Comparison of ENCODE assay signal across 19 cellular contexts in genomic region chr11:76455331-76455730, GRCh38. TPM values are rescaled to one million over a fixed set of nuclear protein-coding genes. Genes with fewer than 3 reads are reported as not detected.
A peak's percentile ranks its signal among the peaks of the same experiment; 100 is the strongest.
DNase-seq lines count a peak whose midpoint lies in the region; ATAC-seq and TF ChIP-seq lines count a peak whose summit lies in the region.
"Had no signal": no experiment of that assay in that cellular context is flagged by ENCODE, and none has a peak within 500 bp of the region (broad histone marks: within the 10 kb centered on the region; RNA-seq: fewer than 3 reads in every experiment).

No MANE protein-coding gene starts in this region.

- H3K4me3 ChIP-seq in SK-N-MC (no peak overlapping the region), hepatocyte (no peak overlapping the region)
- H3K4me3 ChIP-seq: lung had no signal

- 36% methylated on average over 2 of the region's 2 CpGs for WGBS in hepatocyte (ENCODE audit: low lambda C conversion rate, missing lambda C conversion rate)

- H3K27ac ChIP-seq in SK-N-MC (0 out of 2 replicates have a peak overlapping the region, but pooled peaks have one; percentile 4), hepatocyte (peak overlapping the region; percentile 43)

- no peak for DNase-seq in SK-N-MC (ENCODE audit: low read depth, low spot score)
- DNase-seq in hepatocyte (ENCODE audit: low spot score): no peak
- DNase-seq in mesothelial cell of epicardium (ENCODE audit: low spot score in 2 of 2, unreplicated experiment in 2 of 2): no peak
- no peak for DNase-seq in activated CD4-positive, alpha-beta T cell treated with anti-CD3 and anti-CD28 coated beads, Interleukin-2, amount 50 U/mL, for 48 hours
- DNase-seq: activated B cell treated with CpG ODN at 0.5 μM for 24 hours; effector memory CD8-positive, alpha-beta T cell; MV-4-11; NCI-H1930; NCI-H446; stimulated activated naive CD8-positive, alpha-beta T cell treated with anti-CD3 and anti-CD28 coated beads, Interleukin-15, Interleukin-2, amounts not matched to agents 100 U/mL and 50 U/mL, for 24 hours had no signal

- TF ChIP-seq CTCF in hepatocyte (IDR thresholded peaks at IDR 0.05; ENCODE audit: poor library complexity) (no peak), mesothelial cell of epicardium (IDR thresholded peaks at IDR 0.05; ENCODE audit: unreplicated experiment) (no peak)

- H3K4me3 Mint-ChIP-seq in mesothelial cell of epicardium: no peak overlapping the region
- H3K4me3 Mint-ChIP-seq: activated B cell treated with CpG ODN at 0.5 μM for 24 hours; activated T-helper 17 cell treated with anti-CD3 and anti-CD28 coated beads, Interleukin-2, amount 50 U/mL, for 72 hours; CD14-positive monocyte; central memory CD8-positive, alpha-beta T cell; effector memory CD8-positive, alpha-beta T cell; natural killer cell treated with Interleukin-12 subunit alpha and Interleukin-12 subunit beta and Interleukin-15 and Interleukin-18, amount 100 ng/mL, for 72 hours had no signal

- H3K9ac ChIP-seq in ES-I3 (ENCODE audit: low read depth, low read length) (peak overlapping the region; percentile 28; the same call in 1 of the 2 replicates), SK-N-MC (ENCODE audit: insufficient read length) (no peak overlapping the region)

- H3K36me3 ChIP-seq in ES-I3 (ENCODE audit: insufficient read depth, low read length) (peaks cover 4% of the 10 kb centered on the region; the same call in 1 of the 2 replicates), SK-N-MC (ENCODE audit: insufficient read depth, low read length) (peaks cover 52% of the 10 kb centered on the region), hepatocyte (replicated peaks; ENCODE audit: insufficient read depth, low read depth) (no peaks in the 10 kb centered on the region)

- no peak for ATAC-seq in GM18505 (IDR thresholded peaks at IDR 0.05; ENCODE audit: unreplicated experiment)
- no peak for ATAC-seq in HG02623 (IDR thresholded peaks at IDR 0.05; ENCODE audit: unreplicated experiment)
- ATAC-seq in GM21528 (IDR thresholded peaks at IDR 0.05; ENCODE audit: low FRiP score, unreplicated experiment): no peak
- ATAC-seq: activated T-helper 17 cell treated with anti-CD3 and anti-CD28 coated beads, Interleukin-2, amount 50 U/mL, for 72 hours; effector memory CD8-positive, alpha-beta T cell; natural killer cell treated with Interleukin-12 subunit alpha and Interleukin-12 subunit beta and Interleukin-15 and Interleukin-18, amount 100 ng/mL, for 72 hours; stimulated activated naive CD8-positive, alpha-beta T cell treated with anti-CD3 and anti-CD28 coated beads, Interleukin-15, Interleukin-2, amounts not matched to agents 100 U/mL and 50 U/mL, for 24 hours had no signal

- H2AFZ ChIP-seq in hepatocyte: no peak overlapping the region

- peaks cover 17% of the 10 kb centered on the region for H3K36me3 Mint-ChIP-seq in mesothelial cell of epicardium

- H3K9me3 ChIP-seq in ES-I3 (ENCODE audit: control insufficient read depth, insufficient read depth, low read length) (no peaks in the 10 kb centered on the region), SK-N-MC (ENCODE audit: low read depth, low read length) (no peaks in the 10 kb centered on the region), hepatocyte (ENCODE audit: low read depth) (no peaks in the 10 kb centered on the region)

- H4K20me1 ChIP-seq in hepatocyte (ENCODE audit: insufficient read depth, poor library complexity, severe bottlenecking): no peaks in the 10 kb centered on the region

- H3K4me2 ChIP-seq in hepatocyte: no peak overlapping the region

- H3K27me3 ChIP-seq in hepatocyte: no peaks in the 10 kb centered on the region

- H3K4me1 ChIP-seq in ES-I3 (ENCODE audit: insufficient read depth, low read length) (peaks cover 46% of the 10 kb centered on the region), hepatocyte (ENCODE audit: insufficient read depth) (peaks cover 4% of the 10 kb centered on the region)

- no peaks in the 10 kb centered on the region for H3K9me3 Mint-ChIP-seq in mesothelial cell of epicardium
- H3K9me3 Mint-ChIP-seq: activated B cell treated with CpG ODN at 0.5 μM for 24 hours; activated T-helper 17 cell treated with anti-CD3 and anti-CD28 coated beads, Interleukin-2, amount 50 U/mL, for 72 hours; CD14-positive monocyte; central memory CD8-positive, alpha-beta T cell; effector memory CD8-positive, alpha-beta T cell; natural killer cell treated with Interleukin-12 subunit alpha and Interleukin-12 subunit beta and Interleukin-15 and Interleukin-18, amount 100 ng/mL, for 72 hours had no signal

- peak overlapping the region; percentile 97 for H3K27ac Mint-ChIP-seq in mesothelial cell of epicardium
- H3K27ac Mint-ChIP-seq: activated B cell treated with CpG ODN at 0.5 μM for 24 hours; activated T-helper 17 cell treated with anti-CD3 and anti-CD28 coated beads, Interleukin-2, amount 50 U/mL, for 72 hours; effector memory CD8-positive, alpha-beta T cell; natural killer cell treated with Interleukin-12 subunit alpha and Interleukin-12 subunit beta and Interleukin-15 and Interleukin-18, amount 100 ng/mL, for 72 hours had no signal

- peaks cover 9% of the 10 kb centered on the region for H3K79me2 ChIP-seq in hepatocyte

- H3K4me1 Mint-ChIP-seq in mesothelial cell of epicardium: peaks cover 43% of the 10 kb centered on the region
- H3K4me1 Mint-ChIP-seq: activated B cell treated with CpG ODN at 0.5 μM for 24 hours had no signal

- no peaks in the 10 kb centered on the region for H3K27me3 Mint-ChIP-seq in mesothelial cell of epicardium (ENCODE audit: low read depth)
- H3K27me3 Mint-ChIP-seq: activated B cell treated with CpG ODN at 0.5 μM for 24 hours; activated T-helper 17 cell treated with anti-CD3 and anti-CD28 coated beads, Interleukin-2, amount 50 U/mL, for 72 hours; central memory CD8-positive, alpha-beta T cell; effector memory CD8-positive, alpha-beta T cell; natural killer cell treated with Interleukin-12 subunit alpha and Interleukin-12 subunit beta and Interleukin-15 and Interleukin-18, amount 100 ng/mL, for 72 hours had no signal

- no peaks in the 10 kb centered on the region for H3K9me2 ChIP-seq in hepatocyte (replicated peaks; ENCODE audit: insufficient read depth)

- no peak for TF ChIP-seq POLR2A in GM18505 (IDR thresholded peaks at IDR 0.05; ENCODE audit: borderline replicate concordance, extremely low read depth, insufficient read depth, insufficient read length)

RNA-seq across cellular contexts. Expression of gene EMSY, which starts 10.5 kb away (rescaled TPM):
- 19.4 and 39.9 TPM in 2 replicates for total RNA-seq in hepatocyte
- polyA plus RNA-seq in hepatocyte: 8.2 and 13.6 TPM in 2 replicates
- total RNA-seq in mesothelial cell of epicardium: 47.3 to 47.5 TPM (median 47.5 TPM) in 3 replicates
